Comparison of ENCODE assay signal across 8 cellular contexts in the genomic region with DNA sequence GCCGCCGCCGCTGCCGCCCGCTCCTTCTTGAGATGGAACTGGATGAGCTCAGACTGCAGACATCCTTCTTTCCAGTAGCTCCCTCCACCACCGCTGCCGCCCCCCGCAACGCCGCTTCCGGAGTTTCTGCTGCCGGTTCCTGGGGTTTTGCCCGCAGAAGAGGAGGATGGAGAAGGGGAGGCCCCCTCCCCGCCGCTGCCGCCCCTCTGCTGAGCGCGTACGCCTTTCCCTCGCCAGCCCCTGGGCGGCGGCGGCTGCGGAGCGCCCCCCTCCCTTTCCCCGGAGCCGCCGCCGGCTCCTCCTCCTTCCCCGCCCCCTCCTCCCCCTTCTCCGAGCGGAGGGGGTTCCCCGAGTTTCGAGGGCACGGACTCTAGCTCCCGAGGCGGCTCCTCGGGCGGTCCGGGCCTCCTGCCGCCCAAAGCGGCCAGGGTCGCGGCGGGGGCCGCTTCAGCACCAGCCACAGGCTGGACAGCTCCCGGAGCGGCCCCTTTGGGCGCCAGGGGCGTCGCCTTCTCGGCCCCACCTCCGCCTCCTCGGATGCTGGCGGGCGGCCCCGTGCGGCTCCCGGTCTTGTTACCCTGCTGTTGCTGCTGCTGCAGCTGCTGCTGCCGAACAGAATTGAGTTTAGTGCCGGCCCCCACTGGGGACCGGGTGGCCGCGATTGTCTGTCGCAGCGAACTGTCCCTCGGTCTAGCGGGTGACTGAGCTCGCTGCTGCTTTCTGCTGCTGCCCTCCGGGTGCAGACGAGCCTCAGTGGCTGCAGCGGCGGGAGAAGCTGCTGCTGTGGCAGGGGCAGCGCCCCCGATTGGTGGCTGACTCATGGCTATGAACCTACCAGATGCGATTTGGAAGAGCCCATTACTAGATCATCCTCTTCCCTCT. TPM values are rescaled to one million over a fixed set of nuclear protein-coding genes. Genes with fewer than 3 reads are reported as not detected.
DNase-seq lines count a peak whose midpoint lies in the region; ATAC-seq and TF ChIP-seq lines count a peak whose summit lies in the region.

No MANE protein-coding gene starts in this region.

- peaks cover 28% of the 10 kb centered on the region for H3K4me1 Mint-ChIP-seq in activated B cell treated with CpG ODN at 0.5 μM for 24 hours

- POLR2A ChIA-PET in activated B cell treated with CpG ODN at 0.5 μM for 24 hours (lab: Charles Lee): interaction anchor here (0.8 to 2.1 kb wide), 2 partner anchors 10 to 174 kb away, joined by 3 to 10 read pairs; no protein-coding TSS in a partner anchor

- CTCF ChIA-PET in activated B cell treated with CpG ODN at 0.5 μM for 24 hours (lab: Charles Lee): interaction anchor here (0.6 to 1.4 kb wide), 9 partner anchors 8 to 219 kb away, joined by 3 to 5 read pairs (median 3); no protein-coding TSS in a partner anchor

- no peaks in the 10 kb centered on the region for H3K36me3 Mint-ChIP-seq in activated B cell treated with CpG ODN at 0.5 μM for 24 hours (ENCODE audit: low read depth)

- TF ChIP-seq CTCF in activated B cell treated with CpG ODN at 0.5 μM for 24 hours (IDR thresholded peaks at IDR 0.05) (no peak), kidney epithelial cell (IDR thresholded peaks at IDR 0.05; ENCODE audit: insufficient read depth, low read length, poor library complexity, severe bottlenecking) (no peak)

- peak overlapping the region; percentile 86 for H3K4me3 Mint-ChIP-seq in activated B cell treated with CpG ODN at 0.5 μM for 24 hours

- peak overlapping the region; percentile 53 for H3K4me3 ChIP-seq in kidney epithelial cell (ENCODE audit: low read depth, low read length)

- ATAC-seq in HG02884 (IDR thresholded peaks at IDR 0.05; ENCODE audit: unreplicated experiment) (peak; percentile 62), activated B cell treated with CpG ODN at 0.5 μM for 24 hours (ENCODE audit: low read depth) (peak; percentile 81)

- H3K36me3 ChIP-seq in kidney epithelial cell (ENCODE audit: control insufficient read depth, insufficient read depth, low read length): no peaks in the 10 kb centered on the region

- H3K27me3 ChIP-seq in kidney epithelial cell (ENCODE audit: control insufficient read depth, insufficient read depth, low read length): no peaks in the 10 kb centered on the region

- DNase-seq in NCI-H2029 (lab: John Stamatoyannopoulos, UW): peak; percentile 25
- DNase-seq in NCI-H2029 treated with DMSO at 0.1 percent for 48 hours (lab: John Stamatoyannopoulos, UW): no peak
- peak; percentile 94 for DNase-seq in NCI-H146 (lab: John Stamatoyannopoulos, UW)
- DNase-seq in activated B cell treated with CpG ODN at 0.5 μM for 24 hours: peak; percentile 62
- DNase-seq in central memory CD4-positive, alpha-beta T cell: peak; percentile 74
- no peak for DNase-seq in kidney epithelial cell (ENCODE audit: low read depth)
- peak in 3 of 4 experiments; percentile 34 to 56 (median 44) for DNase-seq in stimulated activated CD4-positive, alpha-beta T cell treated with anti-CD3 and anti-CD28 coated beads, Interleukin-1b, Interleukin-23, amount 100 ng/mL, for 24 hours (ENCODE audit: low read depth in 4 of 4, low spot score in 1 of 4)

- peak overlapping the region; percentile 35 for H3K27ac Mint-ChIP-seq in activated B cell treated with CpG ODN at 0.5 μM for 24 hours

- H3K9me3 Mint-ChIP-seq in activated B cell treated with CpG ODN at 0.5 μM for 24 hours: no peaks in the 10 kb centered on the region

- intact Hi-C loops in activated B cell treated with CpG ODN at 0.5 μM for 24 hours (cut with micrococcal nuclease): loop anchor here (1.0 to 2.0 kb wide), 4 partner anchors 32 to 249 kb away; partner anchors contain the start of genes ECHDC1 and RNF146

- peaks cover 41% of the 10 kb centered on the region for H3K27me3 Mint-ChIP-seq in activated B cell treated with CpG ODN at 0.5 μM for 24 hours

RNA-seq across cellular contexts. Expression of gene KIAA0408, which starts 56.8 kb away (rescaled TPM):
- total RNA-seq in activated B cell treated with CpG ODN at 0.5 μM for 24 hours (0.34 and 0.80 TPM in 2 replicates), kidney epithelial cell (3.6 and 13.5 TPM in 2 replicates)

Comparison
In these comparisons a context has a peak if more than half of its experiments do, and no peak if none do; other contexts are left out.
1. DNase-seq: peak in NCI-H2029 (single experiment), NCI-H146 (single experiment), activated B cell treated with CpG ODN at 0.5 μM for 24 hours (single experiment), central memory CD4-positive, alpha-beta T cell (single experiment) and stimulated activated CD4-positive, alpha-beta T cell treated with anti-CD3 and anti-CD28 coated beads, Interleukin-1b, Interleukin-23, amount 100 ng/mL, for 24 hours (3 of 4); none in NCI-H2029 treated with DMSO at 0.1 percent for 48 hours (single experiment) and kidney epithelial cell (single experiment).